ENCODE assay signal across 1 cellular context in genomic region chr9:137406876-137407589, GRCh38.
TF ChIP-seq lines count a peak whose summit lies in the region.

No MANE protein-coding gene starts in this region.

TF ChIP-seq in H1, 55 proteins besides CTCF, POLR2A, EP300 and RAD21:
- TF ChIP-seq CHD2 (IDR thresholded peaks at IDR 0.05; ENCODE audit: low read length), result no peak
- TF ChIP-seq JUND (IDR thresholded peaks at IDR 0.05; ENCODE audit: low read length), result no peak
- no peak for TF ChIP-seq POU5F1 (IDR thresholded peaks at IDR 0.05; ENCODE audit: low read depth, low read length)
- no peak for TF ChIP-seq TCF12 (IDR thresholded peaks at IDR 0.05; ENCODE audit: low read depth, low read length)
- peak; percentile 65 for TF ChIP-seq CREB1 (IDR thresholded peaks at IDR 0.05)
- no peak for TF ChIP-seq CBX8 (IDR thresholded peaks at IDR 0.05; ENCODE audit: borderline replicate concordance, low read depth, low read length)
- no peak for TF ChIP-seq MAFK (IDR thresholded peaks at IDR 0.05; ENCODE audit: low read depth, low read length)
- TF ChIP-seq RBBP5 (IDR thresholded peaks at IDR 0.05; ENCODE audit: borderline replicate concordance, low read depth, low read length), result no peak
- TF ChIP-seq SRF (IDR thresholded peaks at IDR 0.05; ENCODE audit: low read depth, low read length), result no peak
- TF ChIP-seq POLR2AphosphoS5 (IDR thresholded peaks at IDR 0.05; ENCODE audit: low read depth, low read length), result no peak
- TF ChIP-seq PHF8 (conservative IDR thresholded peaks at IDR 0.05; ENCODE audit: low read depth, low read length), result no peak
- TF ChIP-seq BACH1 (IDR thresholded peaks at IDR 0.05; ENCODE audit: low read length), result peak; percentile 29; the same call in 1 of the 2 replicates
- TF ChIP-seq CBX5 (IDR thresholded peaks at IDR 0.05; ENCODE audit: low read depth, low read length), result no peak
- no peak for TF ChIP-seq SIX5 (IDR thresholded peaks at IDR 0.05; ENCODE audit: low read depth, low read length)
- no peak for TF ChIP-seq NANOG (IDR thresholded peaks at IDR 0.05; ENCODE audit: insufficient read depth, low read depth, low read length, poor library complexity, severe bottlenecking)
- TF ChIP-seq RFX5 (IDR thresholded peaks at IDR 0.05; ENCODE audit: borderline replicate concordance, low read depth, low read length), result no peak
- TF ChIP-seq ZNF274 (IDR thresholded peaks at IDR 0.05; ENCODE audit: borderline replicate concordance, extremely low read depth, low read length), result no peak
- TF ChIP-seq SIN3A (conservative IDR thresholded peaks at IDR 0.05 in 1 of 2, IDR thresholded peaks at IDR 0.05 in 1 of 2; ENCODE audit: low read depth in 1 of 2, low read length in 2 of 2), result no peak
- TF ChIP-seq EGR1 (IDR thresholded peaks at IDR 0.05; ENCODE audit: borderline replicate concordance, low read depth, low read length), result peak; percentile 49; the same call in 1 of the 2 replicates
- TF ChIP-seq FOSL1 (IDR thresholded peaks at IDR 0.05; ENCODE audit: insufficient read depth, low read depth, low read length), result no peak
- TF ChIP-seq HDAC2 (IDR thresholded peaks at IDR 0.05; ENCODE audit: borderline replicate concordance in 1 of 2, low read depth in 2 of 2, low read length in 2 of 2), result no peak
- TF ChIP-seq CHD7 (IDR thresholded peaks at IDR 0.05; ENCODE audit: insufficient replicate concordance, low read length), result no peak
- no peak for TF ChIP-seq CEBPB (IDR thresholded peaks at IDR 0.05; ENCODE audit: low read depth, low read length)
- no peak for TF ChIP-seq BCL11A (IDR thresholded peaks at IDR 0.05; ENCODE audit: low read depth in 2 of 2, low read length in 2 of 2)
- TF ChIP-seq, protein P1, sequence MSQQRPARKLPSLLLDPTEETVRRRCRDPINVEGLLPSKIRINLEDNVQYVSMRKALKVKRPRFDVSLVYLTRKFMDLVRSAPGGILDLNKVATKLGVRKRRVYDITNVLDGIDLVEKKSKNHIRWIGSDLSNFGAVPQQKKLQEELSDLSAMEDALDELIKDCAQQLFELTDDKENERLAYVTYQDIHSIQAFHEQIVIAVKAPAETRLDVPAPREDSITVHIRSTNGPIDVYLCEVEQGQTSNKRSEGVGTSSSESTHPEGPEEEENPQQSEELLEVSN (IDR thresholded peaks at IDR 0.05), result 0 out of 2 replicates have a peak, but pooled peaks have one; percentile 14
- no peak for TF ChIP-seq EZH2 (IDR thresholded peaks at IDR 0.05; ENCODE audit: low read depth, low read length, severe bottlenecking)
- no peak for TF ChIP-seq RNF2 (IDR thresholded peaks at IDR 0.05; ENCODE audit: borderline replicate concordance, low read depth, low read length, missing control alignments, poor library complexity, severe bottlenecking)
- TF ChIP-seq JUN (IDR thresholded peaks at IDR 0.05; ENCODE audit: low read depth, low read length), result no peak
- TF ChIP-seq SP4 (IDR thresholded peaks at IDR 0.05; ENCODE audit: low read length), result no peak
- TF ChIP-seq BRCA1 (IDR thresholded peaks at IDR 0.05; ENCODE audit: low read depth, low read length), result no peak
- TF ChIP-seq YY1 (IDR thresholded peaks at IDR 0.05; ENCODE audit: low read depth, low read length), result peak; percentile 36; the same call in 1 of the 2 replicates
- TF ChIP-seq KDM5A (IDR thresholded peaks at IDR 0.05; ENCODE audit: low read length), result no peak
- TF ChIP-seq NRF1 (IDR thresholded peaks at IDR 0.05; ENCODE audit: low read depth, low read length), result no peak
- TF ChIP-seq TBP (IDR thresholded peaks at IDR 0.05; ENCODE audit: low read depth, low read length), result no peak
- TF ChIP-seq KDM4A (IDR thresholded peaks at IDR 0.05; ENCODE audit: low read depth, low read length, severe bottlenecking), result peak; percentile 52
- TF ChIP-seq CHD1 (IDR thresholded peaks at IDR 0.05; ENCODE audit: low read depth, low read length), result no peak
- no peak; the same call in 1 of the 2 replicates for TF ChIP-seq MAX (IDR thresholded peaks at IDR 0.05)
- TF ChIP-seq ASH2L (IDR thresholded peaks at IDR 0.05; ENCODE audit: low read length), result peak; percentile 42
- no peak for TF ChIP-seq SP2 (IDR thresholded peaks at IDR 0.05; ENCODE audit: low read length)
- no peak for TF ChIP-seq KDM1A (IDR thresholded peaks at IDR 0.05; ENCODE audit: borderline replicate concordance, low read length)
- TF ChIP-seq SP1 (IDR thresholded peaks at IDR 0.05; ENCODE audit: low read depth, low read length), result no peak; the same call in 1 of the 2 replicates
- 0 out of 2 replicates have a peak, but pooled peaks have one; percentile 7 for TF ChIP-seq USF2 (IDR thresholded peaks at IDR 0.05; ENCODE audit: low read length)
- TF ChIP-seq SAP30 (IDR thresholded peaks at IDR 0.05; ENCODE audit: insufficient read depth, insufficient replicate concordance, low read length), result no peak
- TF ChIP-seq GTF2F1 (IDR thresholded peaks at IDR 0.05; ENCODE audit: borderline replicate concordance, low read depth, low read length), result no peak
- TF ChIP-seq HDAC6 (IDR thresholded peaks at IDR 0.05; ENCODE audit: low read depth, low read length), result no peak
- TF ChIP-seq CTBP2 (IDR thresholded peaks at IDR 0.05; ENCODE audit: borderline replicate concordance, insufficient read depth, insufficient read length, low read length), result no peak
- TF ChIP-seq SIRT6 (IDR thresholded peaks at IDR 0.05; ENCODE audit: low read length), result no peak
- TF ChIP-seq, protein P2, sequence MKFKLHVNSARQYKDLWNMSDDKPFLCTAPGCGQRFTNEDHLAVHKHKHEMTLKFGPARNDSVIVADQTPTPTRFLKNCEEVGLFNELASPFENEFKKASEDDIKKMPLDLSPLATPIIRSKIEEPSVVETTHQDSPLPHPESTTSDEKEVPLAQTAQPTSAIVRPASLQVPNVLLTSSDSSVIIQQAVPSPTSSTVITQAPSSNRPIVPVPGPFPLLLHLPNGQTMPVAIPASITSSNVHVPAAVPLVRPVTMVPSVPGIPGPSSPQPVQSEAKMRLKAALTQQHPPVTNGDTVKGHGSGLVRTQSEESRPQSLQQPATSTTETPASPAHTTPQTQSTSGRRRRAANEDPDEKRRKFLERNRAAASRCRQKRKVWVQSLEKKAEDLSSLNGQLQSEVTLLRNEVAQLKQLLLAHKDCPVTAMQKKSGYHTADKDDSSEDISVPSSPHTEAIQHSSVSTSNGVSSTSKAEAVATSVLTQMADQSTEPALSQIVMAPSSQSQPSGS (IDR thresholded peaks at IDR 0.05; ENCODE audit: low read length), result no peak
- TF ChIP-seq SUZ12 (IDR thresholded peaks at IDR 0.05; ENCODE audit: low read length), result no peak
- no peak for TF ChIP-seq TAF1 (IDR thresholded peaks at IDR 0.05; ENCODE audit: low read depth, low read length)
- TF ChIP-seq ATF3 (IDR thresholded peaks at IDR 0.05; ENCODE audit: insufficient read depth, low read depth, low read length), result no peak
- TF ChIP-seq TEAD4 (IDR thresholded peaks at IDR 0.05; ENCODE audit: low read depth, low read length), result no peak
- TF ChIP-seq RXRA (IDR thresholded peaks at IDR 0.05; ENCODE audit: insufficient read depth, low read depth, low read length), result no peak
- TF ChIP-seq TAF7 (optimal IDR thresholded peaks at IDR 0.05; ENCODE audit: borderline replicate concordance, low read depth, low read length), result no peak
- peak; percentile 79; the same call in 1 of the 2 replicates for TF ChIP-seq GABPA (IDR thresholded peaks at IDR 0.05; ENCODE audit: borderline replicate concordance, insufficient read depth, low read length)
